8 cellular contexts compared by ENCODE assay signal in the genomic region with DNA sequence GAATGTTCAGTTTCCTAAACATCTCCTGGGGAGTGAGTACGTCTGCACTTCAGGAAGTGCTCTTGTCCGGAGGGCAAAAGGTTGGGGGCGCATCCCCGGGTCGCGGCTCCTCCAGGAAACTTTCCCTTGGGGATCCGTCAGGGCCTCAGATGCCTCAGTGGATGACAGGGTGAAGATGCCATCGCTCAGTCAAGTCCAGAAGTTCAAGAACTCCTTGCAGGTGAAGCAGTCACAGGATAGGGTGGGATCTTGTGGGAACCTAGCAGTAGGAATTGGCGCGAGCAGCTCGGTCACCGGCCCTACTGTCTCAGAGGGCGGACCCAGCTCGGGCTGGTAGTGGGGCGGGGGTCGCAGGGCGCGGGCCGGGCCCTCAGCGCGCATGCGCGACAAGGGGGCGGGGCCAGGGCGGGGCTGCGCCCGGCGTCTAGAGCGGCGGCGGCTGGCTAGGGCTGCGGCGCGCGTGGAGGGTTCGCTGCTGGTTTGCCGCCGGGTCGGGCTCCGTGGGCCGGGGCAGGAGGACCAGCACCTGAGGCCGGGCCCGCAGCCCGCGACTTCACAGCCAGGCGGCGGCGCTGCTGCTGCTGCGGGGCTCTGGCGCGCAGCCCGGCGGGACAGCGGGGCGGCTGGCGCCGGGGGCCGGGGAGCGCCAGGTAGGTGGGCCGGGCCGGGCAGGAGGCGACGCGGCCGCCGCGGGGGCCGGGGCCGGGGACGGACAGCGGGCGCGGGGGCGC. TPM values are rescaled to one million over a fixed set of nuclear protein-coding genes. Genes with fewer than 3 reads are reported as not detected.
DNase-seq lines count a peak whose midpoint lies in the region; ATAC-seq and TF ChIP-seq lines count a peak whose summit lies in the region.

A gene (plus strand): TSS at position 423 of the 731 bp plus-strand sequence. CDS start 75,191 bp downstream, outside the sequence.

- H4K20me1 ChIP-seq in mammary epithelial cell (ENCODE audit: insufficient read depth, low read length): no peaks in the 10 kb centered on the region

- CTCF ChIA-PET in mammary epithelial cell (lab: Charles Lee; ENCODE audit: low non-redundant PET): no interaction called here

- H3K27ac ChIP-seq in WERI-Rb-1 (peak within 1 kb of the TSS; percentile 61), mammary epithelial cell (ENCODE audit: insufficient read depth, low read depth, low read length) (peak within 1 kb of the TSS; percentile 76), spleen (peak within 1 kb of the TSS; percentile 70 to 93 (median 86))

- peaks cover 0 to 9% (median 4%) of the 10 kb centered on the region in 6 donors for H3K9me3 Mint-ChIP-seq in immature natural killer cell

- H3K4me3 ChIP-seq in WERI-Rb-1 (ENCODE audit: low read depth, low read length): peak within 1 kb of the TSS; percentile 53
- peak within 1 kb of the TSS; percentile 69 to 88 (median 85) for H3K4me3 ChIP-seq in mammary epithelial cell (replicated peaks in 1 of 3; ENCODE audit: insufficient read depth in 1 of 3, low read depth in 2 of 3, low read length in 3 of 3)
- peak within 1 kb of the TSS; percentile 67 to 81 (median 72) for H3K4me3 ChIP-seq in spleen

- peaks cover 61 to 62% of the 10 kb centered on the region in 2 donors for H3K4me1 Mint-ChIP-seq in immature natural killer cell

- DNase-seq in NK-92 treated with Interleukin-12 subunit alpha and Interleukin-12 subunit beta, amount 100 ng/mL, for 24 hours (lab: John Stamatoyannopoulos, UW): peak; percentile 79
- DNase-seq in NK-92 (lab: John Stamatoyannopoulos, UW; ENCODE audit: unreplicated experiment) (no peak), NCI-H2029 treated with DMSO at 0.1 percent for 48 hours (lab: John Stamatoyannopoulos, UW) (peak; percentile 35), WERI-Rb-1 (peak; percentile 84), mammary epithelial cell (peak; percentile 48), immature natural killer cell (peak; percentile 79 to 84 (median 82)), spleen (peak; percentile 95)

- WGBS in mammary epithelial cell (ENCODE audit: low coverage, missing lambda C conversion rate): 3% methylated on average over 14 of the region's 74 CpGs
- WGBS in spleen, 5 donors: 0 to 1% (median 1%) methylated on average over 8 to 74 of the region's 74 CpGs

- in situ Hi-C loops in mammary epithelial cell (cut with MboI; ENCODE audit: low sequenced_read_pairs in 2 of 2): no loop called here

- peaks cover 0 to 4% (median 0%) of the 10 kb centered on the region in 3 donors for H3K36me3 Mint-ChIP-seq in immature natural killer cell

- H3K79me2 ChIP-seq in mammary epithelial cell (ENCODE audit: insufficient read depth, low read length): peaks cover 40% of the 10 kb centered on the region

- TF ChIP-seq POLR2A in spleen (IDR thresholded peaks at IDR 0.05): no peak

- H3K9me3 ChIP-seq in WERI-Rb-1 (ENCODE audit: severe bottlenecking): no peaks in the 10 kb centered on the region
- H3K9me3 ChIP-seq in mammary epithelial cell (replicated peaks; ENCODE audit: insufficient read depth, low read length): no peaks in the 10 kb centered on the region
- H3K9me3 ChIP-seq in spleen: peaks cover 0 to 11% (median 8%) of the 10 kb centered on the region in 8 donors

- ATAC-seq in HG02973 (IDR thresholded peaks at IDR 0.05; ENCODE audit: unreplicated experiment): peak; percentile 68

- H3K36me3 ChIP-seq in WERI-Rb-1 (no peaks in the 10 kb centered on the region), mammary epithelial cell (ENCODE audit: insufficient read depth, low read length) (no peaks in the 10 kb centered on the region), spleen (no peaks in the 10 kb centered on the region)

- peaks cover 6 to 26% (median 25%) of the 10 kb centered on the region in 3 donors for H3K27me3 Mint-ChIP-seq in immature natural killer cell (ENCODE audit: low read depth in 3 of 3)

- intact Hi-C loops in mammary epithelial cell (cut with micrococcal nuclease): loop anchor here (5.0 kb wide), 1 partner anchor 38 kb away; no protein-coding TSS in a partner anchor
- intact Hi-C loops in spleen (cut with DNase I; ENCODE audit: low total_unique reads): no loop called here

- no peak for TF ChIP-seq CTCF in WERI-Rb-1 (IDR thresholded peaks at IDR 0.05; ENCODE audit: low read depth, low read length)
- peak in 1 of 2 donors; percentile 16 for TF ChIP-seq CTCF in mammary epithelial cell (conservative IDR thresholded peaks at IDR 0.05 in 1 of 2, IDR thresholded peaks at IDR 0.05 in 1 of 2; ENCODE audit: extremely low read depth in 1 of 2, insufficient read depth in 1 of 2, low read depth in 1 of 2, low read length in 2 of 2)
- peak in 4 of 11 experiments; percentile 18 to 46 (median 32) for TF ChIP-seq CTCF in spleen (IDR thresholded peaks at IDR 0.05 in 8 of 11, conservative IDR thresholded peaks at IDR 0.05 in 3 of 11)

- H3K27me3 ChIP-seq in WERI-Rb-1 (ENCODE audit: insufficient read depth, low read depth, severe bottlenecking): no peaks in the 10 kb centered on the region
- no peaks in the 10 kb centered on the region for H3K27me3 ChIP-seq in mammary epithelial cell (ENCODE audit: insufficient read depth, low read length)
- no peaks in the 10 kb centered on the region for H3K27me3 ChIP-seq in spleen (replicated peaks in 1 of 7)

- peak within 1 kb of the TSS; percentile 79 for H3K4me2 ChIP-seq in mammary epithelial cell (ENCODE audit: insufficient read depth, low read depth, low read length)

- H3K27ac Mint-ChIP-seq in immature natural killer cell: peak within 1 kb of the TSS; percentile 91 to 97 (median 93)

- peak within 1 kb of the TSS; percentile 73 for H3K9ac ChIP-seq in mammary epithelial cell (ENCODE audit: insufficient read depth, low read length)

- dilution Hi-C loops in mammary epithelial cell (cut with HindIII; ENCODE audit: low sequenced_read_pairs): no loop called here

- peak within 1 kb of the TSS; percentile 97 for H2AFZ ChIP-seq in mammary epithelial cell (ENCODE audit: low read depth, low read length)

- BruUV-seq in mammary epithelial cell (replicated peaks; lab: Mats Ljungman, UMichigan): no TSS peak

- H3K4me1 ChIP-seq in mammary epithelial cell (ENCODE audit: insufficient read depth, low read length) (peaks cover 4% of the 10 kb centered on the region), spleen (peaks cover 0 to 52% (median 37%) of the 10 kb centered on the region in 6 donors)

- H3K4me3 Mint-ChIP-seq in immature natural killer cell: peak within 1 kb of the TSS; percentile 89 to 97 (median 92)

RNA-seq across cellular contexts. Expression of the gene that starts here (rescaled TPM):
- total RNA-seq in mammary epithelial cell: 10 to 100 TPM; 26.3 to 36.5 TPM
- polyA plus RNA-seq in mammary epithelial cell: 10.1 TPM
- polyA minus RNA-seq in mammary epithelial cell: 25.8 TPM
- polyA plus RNA-seq in immature natural killer cell: 100 to 1,000 TPM in 1 of 3 donors, 10 to 100 TPM in 2; 34.1 to 101 (median 35.0) TPM
- total RNA-seq in spleen: 100 to 1,000 TPM in 1 of 7 donors, 10 to 100 TPM in 6; 55.1 to 102 (median 76.5) TPM
- polyA plus RNA-seq in spleen: 1 to 10 TPM; 6.4 to 9.7 (median 7.1) TPM
